Comparison of ENCODE assay signal across 16 cellular contexts in genomic region chr10:33153266-33153967, GRCh38.
DNase-seq lines count a peak whose midpoint lies in the region; ATAC-seq and TF ChIP-seq lines count a peak whose summit lies in the region.
"Had no signal": no experiment of that assay in that cellular context is flagged by ENCODE, and none has a peak within 500 bp of the region (broad histone marks: within the 10 kb centered on the region; RNA-seq: fewer than 3 reads in every experiment).

No MANE protein-coding gene starts in this region.

- no peaks in the 10 kb centered on the region for H3K27me3 ChIP-seq in neural progenitor cell
- H3K27me3 ChIP-seq in gastrocnemius medialis, result peaks cover 0 to 5% (median 0%) of the 10 kb centered on the region in 3 donors

- no peak for ATAC-seq in gastrocnemius medialis
- ATAC-seq: GM12878, left colon had no signal

- H3K36me3 Mint-ChIP-seq in activated naive CD4-positive, alpha-beta T cell treated with anti-CD3 and anti-CD28 coated beads, Interleukin-2, amount 50 U/mL, for 24 hours, result peaks cover 5% of the 10 kb centered on the region
- H3K36me3 Mint-ChIP-seq in activated naive CD4-positive, alpha-beta T cell treated with anti-CD3 and anti-CD28 coated beads for 36 hours (ENCODE audit: low read depth), result no peaks in the 10 kb centered on the region
- H3K36me3 Mint-ChIP-seq in IgD-negative memory B cell (no peaks in the 10 kb centered on the region), neural progenitor cell (no peaks in the 10 kb centered on the region)
- H3K36me3 Mint-ChIP-seq in activated T-helper 1 cell treated with anti-CD3 and anti-CD28 coated beads, Interleukin-12 subunit alpha, Interleukin-12 subunit beta, Interleukin-2, Interleukin-4 antibody, amounts not matched to agents 30 ng/mL and 10 ng/mL and 1 ng/mL, durations not matched to agents 14 hours and 24 hours and 36 hours (ENCODE audit: low read depth), result peaks cover 11% of the 10 kb centered on the region

- intact Hi-C loops in activated naive CD4-positive, alpha-beta T cell treated with anti-CD3 and anti-CD28 coated beads for 36 hours (cut with micrococcal nuclease), result no loop called here
- intact Hi-C loops in activated T-helper 1 cell treated with anti-CD3 and anti-CD28 coated beads, Interleukin-12 subunit alpha, Interleukin-12 subunit beta, Interleukin-2, Interleukin-4 antibody, amounts not matched to agents 30 ng/mL and 10 ng/mL and 1 ng/mL, durations not matched to agents 14 hours and 24 hours and 36 hours (cut with micrococcal nuclease), result loop anchor here (1.0 kb wide), 1 partner anchor 10 kb away; no protein-coding TSS in a partner anchor
- intact Hi-C loops in gastrocnemius medialis (cut with DNase I; ENCODE audit: low total_unique reads), result no loop called here

- H3K27me3 Mint-ChIP-seq in activated naive CD4-positive, alpha-beta T cell treated with anti-CD3 and anti-CD28 coated beads, Interleukin-2, amount 50 U/mL, for 24 hours, result no peaks in the 10 kb centered on the region
- H3K27me3 Mint-ChIP-seq in activated naive CD4-positive, alpha-beta T cell treated with anti-CD3 and anti-CD28 coated beads for 36 hours (ENCODE audit: low read depth), result no peaks in the 10 kb centered on the region
- H3K27me3 Mint-ChIP-seq in IgD-negative memory B cell (no peaks in the 10 kb centered on the region), neural progenitor cell (ENCODE audit: insufficient read depth, low read depth) (peaks cover 2% of the 10 kb centered on the region)
- H3K27me3 Mint-ChIP-seq in activated T-helper 1 cell treated with anti-CD3 and anti-CD28 coated beads, Interleukin-12 subunit alpha, Interleukin-12 subunit beta, Interleukin-2, Interleukin-4 antibody, amounts not matched to agents 30 ng/mL and 10 ng/mL and 1 ng/mL, durations not matched to agents 14 hours and 24 hours and 36 hours (ENCODE audit: insufficient read depth), result no peaks in the 10 kb centered on the region

- in situ Hi-C loops in gastrocnemius medialis (cut with MboI; ENCODE audit: low sequenced_read_pairs in 4 of 4), result no loop called here

- H3K36me3 ChIP-seq in neural progenitor cell, result no peaks in the 10 kb centered on the region
- H3K36me3 ChIP-seq in gastrocnemius medialis, result no peaks in the 10 kb centered on the region
- H3K36me3 ChIP-seq: thoracic aorta had no signal

- H3K4me3 ChIP-seq in neural progenitor cell, result no peak overlapping the region
- H3K4me3 ChIP-seq in gastrocnemius medialis, result no peak overlapping the region
- H3K4me3 ChIP-seq: GM12878, thoracic aorta had no signal

- no peaks in the 10 kb centered on the region for H4K20me1 ChIP-seq in neural progenitor cell (ENCODE audit: low read depth)

- no peak for TF ChIP-seq POLR2A in gastrocnemius medialis (IDR thresholded peaks at IDR 0.05)

- H2AFZ ChIP-seq in neural progenitor cell (replicated peaks), result peak overlapping the region; percentile 45

- no peaks in the 10 kb centered on the region for H3K79me2 ChIP-seq in neural progenitor cell (ENCODE audit: low read depth)

- peaks cover 4% of the 10 kb centered on the region for H3K9me3 Mint-ChIP-seq in activated naive CD4-positive, alpha-beta T cell treated with anti-CD3 and anti-CD28 coated beads, Interleukin-2, amount 50 U/mL, for 24 hours
- H3K9me3 Mint-ChIP-seq in activated naive CD4-positive, alpha-beta T cell treated with anti-CD3 and anti-CD28 coated beads for 36 hours, result peaks cover 3% of the 10 kb centered on the region
- H3K9me3 Mint-ChIP-seq in IgD-negative memory B cell (peaks cover 0 to 2% (median 0%) of the 10 kb centered on the region in 3 donors), neural progenitor cell (peaks cover 3% of the 10 kb centered on the region)
- H3K9me3 Mint-ChIP-seq in activated T-helper 1 cell treated with anti-CD3 and anti-CD28 coated beads, Interleukin-12 subunit alpha, Interleukin-12 subunit beta, Interleukin-2, Interleukin-4 antibody, amounts not matched to agents 30 ng/mL and 10 ng/mL and 1 ng/mL, durations not matched to agents 14 hours and 24 hours and 36 hours, result peaks cover 8% of the 10 kb centered on the region

- no peaks in the 10 kb centered on the region for H3F3A ChIP-seq in neural progenitor cell (ENCODE audit: low read depth)

- peaks cover 57% of the 10 kb centered on the region for H3K4me1 Mint-ChIP-seq in activated naive CD4-positive, alpha-beta T cell treated with anti-CD3 and anti-CD28 coated beads, Interleukin-2, amount 50 U/mL, for 24 hours
- peaks cover 46% of the 10 kb centered on the region for H3K4me1 Mint-ChIP-seq in activated naive CD4-positive, alpha-beta T cell treated with anti-CD3 and anti-CD28 coated beads for 36 hours (ENCODE audit: low read depth)
- H3K4me1 Mint-ChIP-seq in IgD-negative memory B cell (peaks cover 36 to 52% (median 41%) of the 10 kb centered on the region in 3 donors), neural progenitor cell (no peaks in the 10 kb centered on the region)
- H3K4me1 Mint-ChIP-seq in activated T-helper 1 cell treated with anti-CD3 and anti-CD28 coated beads, Interleukin-12 subunit alpha, Interleukin-12 subunit beta, Interleukin-2, Interleukin-4 antibody, amounts not matched to agents 30 ng/mL and 10 ng/mL and 1 ng/mL, durations not matched to agents 14 hours and 24 hours and 36 hours (ENCODE audit: low read depth), result peaks cover 48% of the 10 kb centered on the region

- H3K4me1 ChIP-seq in neural progenitor cell (peaks cover 6% of the 10 kb centered on the region), gastrocnemius medialis (no peaks in the 10 kb centered on the region)

- H3K9me3 ChIP-seq in neural progenitor cell (ENCODE audit: low read depth) (no peaks in the 10 kb centered on the region), gastrocnemius medialis (no peaks in the 10 kb centered on the region)
- H3K9me3 ChIP-seq: thoracic aorta had no signal

- H3K27ac ChIP-seq in neural progenitor cell (no peak overlapping the region), gastrocnemius medialis (peak overlapping the region in 1 of 4 donors; percentile 13)

- no peak for TF ChIP-seq CTCF in neural progenitor cell (IDR thresholded peaks at IDR 0.05)
- no peak for TF ChIP-seq CTCF in gastrocnemius medialis (IDR thresholded peaks at IDR 0.05 in 4 of 5, conservative IDR thresholded peaks at IDR 0.05 in 1 of 5)

- peak overlapping the region; percentile 31 for H3K4me3 Mint-ChIP-seq in activated naive CD4-positive, alpha-beta T cell treated with anti-CD3 and anti-CD28 coated beads, Interleukin-2, amount 50 U/mL, for 24 hours
- no peak overlapping the region for H3K4me3 Mint-ChIP-seq in activated naive CD4-positive, alpha-beta T cell treated with anti-CD3 and anti-CD28 coated beads for 36 hours
- H3K4me3 Mint-ChIP-seq in IgD-negative memory B cell, result peak overlapping the region in 3 of 4 donors; percentile 36 to 86 (median 51)
- H3K4me3 Mint-ChIP-seq in activated T-helper 1 cell treated with anti-CD3 and anti-CD28 coated beads, Interleukin-12 subunit alpha, Interleukin-12 subunit beta, Interleukin-2, Interleukin-4 antibody, amounts not matched to agents 30 ng/mL and 10 ng/mL and 1 ng/mL, durations not matched to agents 14 hours and 24 hours and 36 hours, result peak overlapping the region; percentile 2
- H3K4me3 Mint-ChIP-seq in neural progenitor cell, result no peak overlapping the region

- no peak overlapping the region for H3K27ac Mint-ChIP-seq in activated naive CD4-positive, alpha-beta T cell treated with anti-CD3 and anti-CD28 coated beads, Interleukin-2, amount 50 U/mL, for 24 hours
- H3K27ac Mint-ChIP-seq in activated naive CD4-positive, alpha-beta T cell treated with anti-CD3 and anti-CD28 coated beads for 36 hours, result no peak overlapping the region
- H3K27ac Mint-ChIP-seq in IgD-negative memory B cell (peak overlapping the region; percentile 76 to 97 (median 89)), neural progenitor cell (no peak overlapping the region)
- H3K27ac Mint-ChIP-seq in activated T-helper 1 cell treated with anti-CD3 and anti-CD28 coated beads, Interleukin-12 subunit alpha, Interleukin-12 subunit beta, Interleukin-2, Interleukin-4 antibody, amounts not matched to agents 30 ng/mL and 10 ng/mL and 1 ng/mL, durations not matched to agents 14 hours and 24 hours and 36 hours, result peak overlapping the region; percentile 75

- CTCF ChIA-PET in activated naive CD4-positive, alpha-beta T cell treated with anti-CD3 and anti-CD28 coated beads for 36 hours (lab: Charles Lee), result interaction anchor here (0.6 to 3.1 kb wide), 11 partner anchors 10 to 1485 kb away, joined by 3 to 18 read pairs (median 3); no protein-coding TSS in a partner anchor

- no peak overlapping the region for H3K4me2 ChIP-seq in neural progenitor cell

- no peak overlapping the region for H3K9ac ChIP-seq in neural progenitor cell

- no peak for DNase-seq in activated naive CD4-positive, alpha-beta T cell treated with anti-CD3 and anti-CD28 coated beads for 36 hours
- no peak for DNase-seq in activated T-helper 1 cell treated with anti-CD3 and anti-CD28 coated beads, Interleukin-12 subunit alpha, Interleukin-12 subunit beta, Interleukin-2, Interleukin-4 antibody, amounts not matched to agents 30 ng/mL and 10 ng/mL and 1 ng/mL, durations not matched to agents 14 hours and 24 hours and 36 hours (ENCODE audit: low spot score)
- DNase-seq in neural progenitor cell (ENCODE audit: low spot score) (no peak), kidney tubule cell (ENCODE audit: low spot score) (no peak), gastrocnemius medialis (no peak)
- no peak for DNase-seq in effector CD4-positive, alpha-beta T cell
- DNase-seq: GDM1; left colon; NCI-H1417 treated with DMSO at 0.1 percent for 48 hours; NCI-H82; stimulated activated CD4-positive, alpha-beta T cell treated with anti-CD3 and anti-CD28 coated beads, Interleukin-4, amount 100 ng/mL, for 4 hours; stimulated activated CD8-positive, alpha-beta memory T cell treated with anti-CD3 and anti-CD28 coated beads, Interleukin-4, amount 100 ng/mL, for 48 hours had no signal

Comparison
In these comparisons a context has a peak if more than half of its experiments do, and no peak if none do; other contexts are left out.
1. H3K4me3 Mint-ChIP-seq: peak in activated naive CD4-positive, alpha-beta T cell treated with anti-CD3 and anti-CD28 coated beads, Interleukin-2, amount 50 U/mL, for 24 hours (single experiment), IgD-negative memory B cell (3 of 4) and activated T-helper 1 cell treated with anti-CD3 and anti-CD28 coated beads, Interleukin-12 subunit alpha, Interleukin-12 subunit beta, Interleukin-2, Interleukin-4 antibody, amounts not matched to agents 30 ng/mL and 10 ng/mL and 1 ng/mL, durations not matched to agents 14 hours and 24 hours and 36 hours (single experiment); none in activated naive CD4-positive, alpha-beta T cell treated with anti-CD3 and anti-CD28 coated beads for 36 hours (single experiment) and neural progenitor cell (single experiment).
2. H3K27ac Mint-ChIP-seq: peak in IgD-negative memory B cell (3 of 3) and activated T-helper 1 cell treated with anti-CD3 and anti-CD28 coated beads, Interleukin-12 subunit alpha, Interleukin-12 subunit beta, Interleukin-2, Interleukin-4 antibody, amounts not matched to agents 30 ng/mL and 10 ng/mL and 1 ng/mL, durations not matched to agents 14 hours and 24 hours and 36 hours (single experiment); none in activated naive CD4-positive, alpha-beta T cell treated with anti-CD3 and anti-CD28 coated beads, Interleukin-2, amount 50 U/mL, for 24 hours (single experiment), activated naive CD4-positive, alpha-beta T cell treated with anti-CD3 and anti-CD28 coated beads for 36 hours (single experiment) and neural progenitor cell (single experiment).